Comparison of ENCODE assay signal across 19 cellular contexts in the genomic region with DNA sequence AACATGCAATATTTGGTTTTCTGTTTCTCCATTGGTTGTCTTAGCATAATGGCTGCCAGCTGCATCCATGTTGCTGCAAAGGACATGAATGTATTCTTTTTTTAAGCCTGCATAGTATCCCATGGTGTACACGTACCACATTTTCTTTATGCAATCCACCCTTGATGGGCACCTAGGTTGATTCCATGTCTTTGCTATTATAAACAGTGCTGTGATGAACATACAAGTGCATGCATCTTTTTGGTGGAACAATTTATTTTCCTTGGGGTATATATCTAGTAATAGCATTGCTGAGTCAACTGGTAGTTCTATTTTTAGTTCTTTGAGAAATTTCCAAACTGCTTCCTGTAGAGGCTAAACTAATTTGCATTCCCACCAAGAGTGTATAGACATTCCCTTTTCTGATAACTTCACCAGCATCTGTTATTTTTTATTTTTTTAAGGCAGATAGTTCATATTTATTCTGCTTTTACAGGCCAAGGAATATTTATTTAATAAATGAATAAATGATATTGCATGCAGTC.
"Had no signal": no experiment of that assay in that cellular context is flagged by ENCODE, and none has a peak within 500 bp of the region (broad histone marks: within the 10 kb centered on the region; RNA-seq: fewer than 3 reads in every experiment).

No MANE protein-coding gene starts in this region.

- DNase-seq: activated CD4-positive, alpha-beta T cell treated with anti-CD3 and anti-CD28 coated beads, Interleukin-2, amount 10 ng/mL, durations not matched to agents 24 days and 14 days; activated CD8-positive, alpha-beta T cell treated with anti-CD3 and anti-CD28 coated beads, Interleukin-2, amount 10 ng/mL, durations not matched to agents 7 days and 5 days; activated naive CD4-positive, alpha-beta T cell treated with Interleukin-2 at 50 U/mL for 16 hours; activated naive CD8-positive, alpha-beta T cell treated with anti-CD3 and anti-CD28 coated beads, Interleukin-2, amount 10 ng/mL, durations not matched to agents 7 days and 5 days; activated T-cell treated with anti-CD3 and anti-CD28 coated beads, Interleukin-2, amount 50 U/mL, for 24 hours; amygdala; caudate nucleus; heart right ventricle; left lung; naive thymus-derived CD4-positive, alpha-beta T cell; right lobe of liver; spleen; stimulated activated CD4-positive, alpha-beta T cell treated with anti-CD3 and anti-CD28 coated beads, Interleukin-4, amount 100 ng/mL, for 4 hours; transverse colon; uterus had no signal

- H3K4me3 ChIP-seq: coronary artery, heart right ventricle, left lung, neural progenitor cell, prostate gland, right lobe of liver, spleen, transverse colon, uterus had no signal

- H3K27me3 ChIP-seq: heart right ventricle, left lung, neural progenitor cell, right lobe of liver, spleen, transverse colon, uterus had no signal

- H3K4me1 ChIP-seq: left lung, prostate gland, right lobe of liver, spleen, uterus had no signal

- H3K36me3 ChIP-seq: heart right ventricle, left lung, neural progenitor cell, prostate gland, right lobe of liver, spleen, transverse colon, uterus had no signal

- H3K9me3 ChIP-seq: heart right ventricle, left lung, prostate gland, right lobe of liver, spleen, transverse colon, uterus had no signal

- ATAC-seq: activated CD8-positive, alpha-beta T cell treated with anti-CD3 and anti-CD28 coated beads, Interleukin-2, amount 10 ng/mL, durations not matched to agents 7 days and 5 days; left lung; naive thymus-derived CD4-positive, alpha-beta T cell; right lobe of liver; stimulated activated memory B cell treated with anti-CD40 and anti-IgM and Interleukin-4, amounts not matched to agents 10 μg/mL and 1 μg/mL and 100 μg/mL, for 72 hours had no signal

- H3K27ac ChIP-seq: coronary artery, neural progenitor cell, prostate gland, right lobe of liver, spleen, transverse colon had no signal
